In the genomic region with DNA sequence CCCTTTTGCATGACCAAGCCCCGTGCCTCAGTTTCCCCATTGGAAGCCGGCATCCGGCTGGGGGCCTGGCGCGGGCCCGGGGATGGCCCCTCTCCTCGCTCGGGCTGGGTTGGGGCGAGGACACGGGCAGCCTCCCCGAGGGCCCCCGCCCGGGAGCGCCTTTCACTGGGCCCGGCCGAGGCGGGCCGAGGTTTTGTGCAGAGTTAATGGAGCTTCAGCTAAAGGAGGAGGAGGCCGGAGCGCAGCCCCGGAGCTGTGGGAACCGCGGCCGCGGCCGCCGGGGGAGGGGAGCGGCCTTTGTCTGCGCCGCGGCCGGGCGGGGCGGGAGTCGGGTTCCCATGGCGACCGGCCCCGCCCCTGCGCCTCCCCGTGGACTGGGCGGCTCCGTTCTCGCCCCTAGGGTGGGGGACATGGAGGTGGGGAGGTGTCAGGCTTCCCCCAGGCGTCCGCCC, we compare ENCODE assay signal across 1 cellular context.
TF ChIP-seq lines count a peak whose summit lies in the region.

No MANE protein-coding gene starts in this region.

TF ChIP-seq in GM12878, 131 proteins besides CTCF, POLR2A, EP300 and RAD21 (continues in another document):
- TF ChIP-seq NR2C1 (IDR thresholded peaks at IDR 0.05) (no peak), JUNB (IDR thresholded peaks at IDR 0.05) (no peak), ZNF24 (IDR thresholded peaks at IDR 0.05) (no peak), BRCA1 (IDR thresholded peaks at IDR 0.05; ENCODE audit: low read depth, low read length) (no peak), MYC (IDR thresholded peaks at IDR 0.05; ENCODE audit: insufficient read depth, insufficient read length, insufficient replicate concordance, low read length, severe bottlenecking) (no peak), HDAC2 (IDR thresholded peaks at IDR 0.05) (no peak), NBN (IDR thresholded peaks at IDR 0.05) (no peak), NRF1 (conservative IDR thresholded peaks at IDR 0.05; ENCODE audit: low read depth, low read length) (no peak), IKZF1 (conservative IDR thresholded peaks at IDR 0.05) (no peak), MXI1 (IDR thresholded peaks at IDR 0.05; ENCODE audit: low read depth, low read length) (no peak), DPF2 (IDR thresholded peaks at IDR 0.05) (0 out of 2 replicates have a peak, but pooled peaks have one; percentile 23), PAX5 (IDR thresholded peaks at IDR 0.05; ENCODE audit: borderline replicate concordance, low read depth, low read length) (no peak), SP1 (IDR thresholded peaks at IDR 0.05; ENCODE audit: low read depth, low read length) (peak; percentile 39), CHD2 (IDR thresholded peaks at IDR 0.05; ENCODE audit: borderline replicate concordance, low read depth, low read length) (0 out of 2 replicates have a peak, but pooled peaks have one; percentile 42), SMC3 (IDR thresholded peaks at IDR 0.05; ENCODE audit: borderline replicate concordance, low read length) (no peak), EZH2 (IDR thresholded peaks at IDR 0.05; ENCODE audit: borderline replicate concordance, control insufficient read depth, low read depth, low read length) (no peak), RAD51 (IDR thresholded peaks at IDR 0.05) (no peak), KLF5 (IDR thresholded peaks at IDR 0.05; ENCODE audit: partially characterized antibody) (no peak), YY1 (IDR thresholded peaks at IDR 0.05; ENCODE audit: low read depth, low read length) (0 out of 2 replicates have a peak, but pooled peaks have one; percentile 21), MEF2A (IDR thresholded peaks at IDR 0.05; ENCODE audit: insufficient read depth, low read depth, low read length) (no peak), NR2C2 (IDR thresholded peaks at IDR 0.05; ENCODE audit: borderline replicate concordance, control insufficient read depth, insufficient read length, low read depth) (no peak), GATAD2B (conservative IDR thresholded peaks at IDR 0.05; ENCODE audit: low read depth) (peak; percentile 32; the same call in 1 of the 2 replicates), LARP7 (IDR thresholded peaks at IDR 0.05) (0 out of 2 replicates have a peak, but pooled peaks have one; percentile 21), SRF (IDR thresholded peaks at IDR 0.05; ENCODE audit: low read depth in 2 of 2, low read length in 2 of 2) (no peak), CREM (IDR thresholded peaks at IDR 0.05; ENCODE audit: low read depth) (no peak), SREBF1 (IDR thresholded peaks at IDR 0.05; ENCODE audit: low read length) (no peak), ATF7 (IDR thresholded peaks at IDR 0.05; ENCODE audit: low read depth) (no peak)
- TF ChIP-seq, protein P1, sequence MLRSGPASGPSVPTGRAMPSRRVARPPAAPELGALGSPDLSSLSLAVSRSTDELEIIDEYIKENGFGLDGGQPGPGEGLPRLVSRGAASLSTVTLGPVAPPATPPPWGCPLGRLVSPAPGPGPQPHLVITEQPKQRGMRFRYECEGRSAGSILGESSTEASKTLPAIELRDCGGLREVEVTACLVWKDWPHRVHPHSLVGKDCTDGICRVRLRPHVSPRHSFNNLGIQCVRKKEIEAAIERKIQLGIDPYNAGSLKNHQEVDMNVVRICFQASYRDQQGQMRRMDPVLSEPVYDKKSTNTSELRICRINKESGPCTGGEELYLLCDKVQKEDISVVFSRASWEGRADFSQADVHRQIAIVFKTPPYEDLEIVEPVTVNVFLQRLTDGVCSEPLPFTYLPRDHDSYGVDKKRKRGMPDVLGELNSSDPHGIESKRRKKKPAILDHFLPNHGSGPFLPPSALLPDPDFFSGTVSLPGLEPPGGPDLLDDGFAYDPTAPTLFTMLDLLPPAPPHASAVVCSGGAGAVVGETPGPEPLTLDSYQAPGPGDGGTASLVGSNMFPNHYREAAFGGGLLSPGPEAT (IDR thresholded peaks at IDR 0.05; ENCODE audit: low read depth) = no peak
- TF ChIP-seq, protein P2, sequence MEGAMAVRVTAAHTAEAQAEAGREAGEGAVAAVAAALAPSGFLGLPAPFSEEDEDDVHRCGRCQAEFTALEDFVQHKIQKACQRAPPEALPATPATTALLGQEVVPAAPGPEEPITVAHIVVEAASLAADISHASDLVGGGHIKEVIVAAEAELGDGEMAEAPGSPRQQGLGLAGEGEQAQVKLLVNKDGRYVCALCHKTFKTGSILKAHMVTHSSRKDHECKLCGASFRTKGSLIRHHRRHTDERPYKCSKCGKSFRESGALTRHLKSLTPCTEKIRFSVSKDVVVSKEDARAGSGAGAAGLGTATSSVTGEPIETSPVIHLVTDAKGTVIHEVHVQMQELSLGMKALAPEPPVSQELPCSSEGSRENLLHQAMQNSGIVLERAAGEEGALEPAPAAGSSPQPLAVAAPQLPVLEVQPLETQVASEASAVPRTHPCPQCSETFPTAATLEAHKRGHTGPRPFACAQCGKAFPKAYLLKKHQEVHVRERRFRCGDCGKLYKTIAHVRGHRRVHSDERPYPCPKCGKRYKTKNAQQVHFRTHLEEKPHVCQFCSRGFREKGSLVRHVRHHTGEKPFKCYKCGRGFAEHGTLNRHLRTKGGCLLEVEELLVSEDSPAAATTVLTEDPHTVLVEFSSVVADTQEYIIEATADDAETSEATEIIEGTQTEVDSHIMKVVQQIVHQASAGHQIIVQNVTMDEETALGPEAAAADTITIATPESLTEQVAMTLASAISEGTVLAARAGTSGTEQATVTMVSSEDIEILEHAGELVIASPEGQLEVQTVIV (IDR thresholded peaks at IDR 0.05; ENCODE audit: borderline replicate concordance, partially characterized antibody) = no peak
- TF ChIP-seq, protein P3, sequence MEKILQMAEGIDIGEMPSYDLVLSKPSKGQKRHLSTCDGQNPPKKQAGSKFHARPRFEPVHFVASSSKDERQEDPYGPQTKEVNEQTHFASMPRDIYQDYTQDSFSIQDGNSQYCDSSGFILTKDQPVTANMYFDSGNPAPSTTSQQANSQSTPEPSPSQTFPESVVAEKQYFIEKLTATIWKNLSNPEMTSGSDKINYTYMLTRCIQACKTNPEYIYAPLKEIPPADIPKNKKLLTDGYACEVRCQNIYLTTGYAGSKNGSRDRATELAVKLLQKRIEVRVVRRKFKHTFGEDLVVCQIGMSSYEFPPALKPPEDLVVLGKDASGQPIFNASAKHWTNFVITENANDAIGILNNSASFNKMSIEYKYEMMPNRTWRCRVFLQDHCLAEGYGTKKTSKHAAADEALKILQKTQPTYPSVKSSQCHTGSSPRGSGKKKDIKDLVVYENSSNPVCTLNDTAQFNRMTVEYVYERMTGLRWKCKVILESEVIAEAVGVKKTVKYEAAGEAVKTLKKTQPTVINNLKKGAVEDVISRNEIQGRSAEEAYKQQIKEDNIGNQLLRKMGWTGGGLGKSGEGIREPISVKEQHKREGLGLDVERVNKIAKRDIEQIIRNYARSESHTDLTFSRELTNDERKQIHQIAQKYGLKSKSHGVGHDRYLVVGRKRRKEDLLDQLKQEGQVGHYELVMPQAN (conservative IDR thresholded peaks at IDR 0.05) = no peak
- TF ChIP-seq, protein P4, sequence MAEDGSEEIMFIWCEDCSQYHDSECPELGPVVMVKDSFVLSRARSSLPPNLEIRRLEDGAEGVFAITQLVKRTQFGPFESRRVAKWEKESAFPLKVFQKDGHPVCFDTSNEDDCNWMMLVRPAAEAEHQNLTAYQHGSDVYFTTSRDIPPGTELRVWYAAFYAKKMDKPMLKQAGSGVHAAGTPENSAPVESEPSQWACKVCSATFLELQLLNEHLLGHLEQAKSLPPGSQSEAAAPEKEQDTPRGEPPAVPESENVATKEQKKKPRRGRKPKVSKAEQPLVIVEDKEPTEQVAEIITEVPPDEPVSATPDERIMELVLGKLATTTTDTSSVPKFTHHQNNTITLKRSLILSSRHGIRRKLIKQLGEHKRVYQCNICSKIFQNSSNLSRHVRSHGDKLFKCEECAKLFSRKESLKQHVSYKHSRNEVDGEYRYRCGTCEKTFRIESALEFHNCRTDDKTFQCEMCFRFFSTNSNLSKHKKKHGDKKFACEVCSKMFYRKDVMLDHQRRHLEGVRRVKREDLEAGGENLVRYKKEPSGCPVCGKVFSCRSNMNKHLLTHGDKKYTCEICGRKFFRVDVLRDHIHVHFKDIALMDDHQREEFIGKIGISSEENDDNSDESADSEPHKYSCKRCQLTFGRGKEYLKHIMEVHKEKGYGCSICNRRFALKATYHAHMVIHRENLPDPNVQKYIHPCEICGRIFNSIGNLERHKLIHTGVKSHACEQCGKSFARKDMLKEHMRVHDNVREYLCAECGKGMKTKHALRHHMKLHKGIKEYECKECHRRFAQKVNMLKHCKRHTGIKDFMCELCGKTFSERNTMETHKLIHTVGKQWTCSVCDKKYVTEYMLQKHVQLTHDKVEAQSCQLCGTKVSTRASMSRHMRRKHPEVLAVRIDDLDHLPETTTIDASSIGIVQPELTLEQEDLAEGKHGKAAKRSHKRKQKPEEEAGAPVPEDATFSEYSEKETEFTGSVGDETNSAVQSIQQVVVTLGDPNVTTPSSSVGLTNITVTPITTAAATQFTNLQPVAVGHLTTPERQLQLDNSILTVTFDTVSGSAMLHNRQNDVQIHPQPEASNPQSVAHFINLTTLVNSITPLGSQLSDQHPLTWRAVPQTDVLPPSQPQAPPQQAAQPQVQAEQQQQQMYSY (CRISPR knock-in tag; IDR thresholded peaks at IDR 0.05) = no peak
- TF ChIP-seq, protein P5, sequence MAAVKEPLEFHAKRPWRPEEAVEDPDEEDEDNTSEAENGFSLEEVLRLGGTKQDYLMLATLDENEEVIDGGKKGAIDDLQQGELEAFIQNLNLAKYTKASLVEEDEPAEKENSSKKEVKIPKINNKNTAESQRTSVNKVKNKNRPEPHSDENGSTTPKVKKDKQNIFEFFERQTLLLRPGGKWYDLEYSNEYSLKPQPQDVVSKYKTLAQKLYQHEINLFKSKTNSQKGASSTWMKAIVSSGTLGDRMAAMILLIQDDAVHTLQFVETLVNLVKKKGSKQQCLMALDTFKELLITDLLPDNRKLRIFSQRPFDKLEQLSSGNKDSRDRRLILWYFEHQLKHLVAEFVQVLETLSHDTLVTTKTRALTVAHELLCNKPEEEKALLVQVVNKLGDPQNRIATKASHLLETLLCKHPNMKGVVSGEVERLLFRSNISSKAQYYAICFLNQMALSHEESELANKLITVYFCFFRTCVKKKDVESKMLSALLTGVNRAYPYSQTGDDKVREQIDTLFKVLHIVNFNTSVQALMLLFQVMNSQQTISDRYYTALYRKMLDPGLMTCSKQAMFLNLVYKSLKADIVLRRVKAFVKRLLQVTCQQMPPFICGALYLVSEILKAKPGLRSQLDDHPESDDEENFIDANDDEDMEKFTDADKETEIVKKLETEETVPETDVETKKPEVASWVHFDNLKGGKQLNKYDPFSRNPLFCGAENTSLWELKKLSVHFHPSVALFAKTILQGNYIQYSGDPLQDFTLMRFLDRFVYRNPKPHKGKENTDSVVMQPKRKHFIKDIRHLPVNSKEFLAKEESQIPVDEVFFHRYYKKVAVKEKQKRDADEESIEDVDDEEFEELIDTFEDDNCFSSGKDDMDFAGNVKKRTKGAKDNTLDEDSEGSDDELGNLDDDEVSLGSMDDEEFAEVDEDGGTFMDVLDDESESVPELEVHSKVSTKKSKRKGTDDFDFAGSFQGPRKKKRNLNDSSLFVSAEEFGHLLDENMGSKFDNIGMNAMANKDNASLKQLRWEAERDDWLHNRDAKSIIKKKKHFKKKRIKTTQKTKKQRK (IDR thresholded peaks at IDR 0.05; ENCODE audit: low read depth, low read length) = no peak
- TF ChIP-seq, protein P6, sequence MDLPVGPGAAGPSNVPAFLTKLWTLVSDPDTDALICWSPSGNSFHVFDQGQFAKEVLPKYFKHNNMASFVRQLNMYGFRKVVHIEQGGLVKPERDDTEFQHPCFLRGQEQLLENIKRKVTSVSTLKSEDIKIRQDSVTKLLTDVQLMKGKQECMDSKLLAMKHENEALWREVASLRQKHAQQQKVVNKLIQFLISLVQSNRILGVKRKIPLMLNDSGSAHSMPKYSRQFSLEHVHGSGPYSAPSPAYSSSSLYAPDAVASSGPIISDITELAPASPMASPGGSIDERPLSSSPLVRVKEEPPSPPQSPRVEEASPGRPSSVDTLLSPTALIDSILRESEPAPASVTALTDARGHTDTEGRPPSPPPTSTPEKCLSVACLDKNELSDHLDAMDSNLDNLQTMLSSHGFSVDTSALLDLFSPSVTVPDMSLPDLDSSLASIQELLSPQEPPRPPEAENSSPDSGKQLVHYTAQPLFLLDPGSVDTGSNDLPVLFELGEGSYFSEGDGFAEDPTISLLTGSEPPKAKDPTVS (IDR thresholded peaks at IDR 0.05; ENCODE audit: low read depth, low read length) = no peak
- TF ChIP-seq, protein P7, sequence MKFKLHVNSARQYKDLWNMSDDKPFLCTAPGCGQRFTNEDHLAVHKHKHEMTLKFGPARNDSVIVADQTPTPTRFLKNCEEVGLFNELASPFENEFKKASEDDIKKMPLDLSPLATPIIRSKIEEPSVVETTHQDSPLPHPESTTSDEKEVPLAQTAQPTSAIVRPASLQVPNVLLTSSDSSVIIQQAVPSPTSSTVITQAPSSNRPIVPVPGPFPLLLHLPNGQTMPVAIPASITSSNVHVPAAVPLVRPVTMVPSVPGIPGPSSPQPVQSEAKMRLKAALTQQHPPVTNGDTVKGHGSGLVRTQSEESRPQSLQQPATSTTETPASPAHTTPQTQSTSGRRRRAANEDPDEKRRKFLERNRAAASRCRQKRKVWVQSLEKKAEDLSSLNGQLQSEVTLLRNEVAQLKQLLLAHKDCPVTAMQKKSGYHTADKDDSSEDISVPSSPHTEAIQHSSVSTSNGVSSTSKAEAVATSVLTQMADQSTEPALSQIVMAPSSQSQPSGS (IDR thresholded peaks at IDR 0.05; ENCODE audit: low read length) = no peak
- TF ChIP-seq, protein P8, sequence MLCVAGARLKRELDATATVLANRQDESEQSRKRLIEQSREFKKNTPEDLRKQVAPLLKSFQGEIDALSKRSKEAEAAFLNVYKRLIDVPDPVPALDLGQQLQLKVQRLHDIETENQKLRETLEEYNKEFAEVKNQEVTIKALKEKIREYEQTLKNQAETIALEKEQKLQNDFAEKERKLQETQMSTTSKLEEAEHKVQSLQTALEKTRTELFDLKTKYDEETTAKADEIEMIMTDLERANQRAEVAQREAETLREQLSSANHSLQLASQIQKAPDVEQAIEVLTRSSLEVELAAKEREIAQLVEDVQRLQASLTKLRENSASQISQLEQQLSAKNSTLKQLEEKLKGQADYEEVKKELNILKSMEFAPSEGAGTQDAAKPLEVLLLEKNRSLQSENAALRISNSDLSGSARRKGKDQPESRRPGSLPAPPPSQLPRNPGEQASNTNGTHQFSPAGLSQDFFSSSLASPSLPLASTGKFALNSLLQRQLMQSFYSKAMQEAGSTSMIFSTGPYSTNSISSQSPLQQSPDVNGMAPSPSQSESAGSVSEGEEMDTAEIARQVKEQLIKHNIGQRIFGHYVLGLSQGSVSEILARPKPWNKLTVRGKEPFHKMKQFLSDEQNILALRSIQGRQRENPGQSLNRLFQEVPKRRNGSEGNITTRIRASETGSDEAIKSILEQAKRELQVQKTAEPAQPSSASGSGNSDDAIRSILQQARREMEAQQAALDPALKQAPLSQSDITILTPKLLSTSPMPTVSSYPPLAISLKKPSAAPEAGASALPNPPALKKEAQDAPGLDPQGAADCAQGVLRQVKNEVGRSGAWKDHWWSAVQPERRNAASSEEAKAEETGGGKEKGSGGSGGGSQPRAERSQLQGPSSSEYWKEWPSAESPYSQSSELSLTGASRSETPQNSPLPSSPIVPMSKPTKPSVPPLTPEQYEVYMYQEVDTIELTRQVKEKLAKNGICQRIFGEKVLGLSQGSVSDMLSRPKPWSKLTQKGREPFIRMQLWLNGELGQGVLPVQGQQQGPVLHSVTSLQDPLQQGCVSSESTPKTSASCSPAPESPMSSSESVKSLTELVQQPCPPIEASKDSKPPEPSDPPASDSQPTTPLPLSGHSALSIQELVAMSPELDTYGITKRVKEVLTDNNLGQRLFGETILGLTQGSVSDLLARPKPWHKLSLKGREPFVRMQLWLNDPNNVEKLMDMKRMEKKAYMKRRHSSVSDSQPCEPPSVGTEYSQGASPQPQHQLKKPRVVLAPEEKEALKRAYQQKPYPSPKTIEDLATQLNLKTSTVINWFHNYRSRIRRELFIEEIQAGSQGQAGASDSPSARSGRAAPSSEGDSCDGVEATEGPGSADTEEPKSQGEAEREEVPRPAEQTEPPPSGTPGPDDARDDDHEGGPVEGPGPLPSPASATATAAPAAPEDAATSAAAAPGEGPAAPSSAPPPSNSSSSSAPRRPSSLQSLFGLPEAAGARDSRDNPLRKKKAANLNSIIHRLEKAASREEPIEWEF (IDR thresholded peaks at IDR 0.05; ENCODE audit: insufficient replicate concordance, low read depth, low read length) = no peak
